In genomic region chr3:111776844-111777483, GRCh38 we compare ENCODE assay signal across 21 cellular contexts.
A peak's percentile ranks its signal among the peaks of the same experiment; 100 is the strongest.
DNase-seq lines count a peak whose midpoint lies in the region; ATAC-seq, FAIRE-seq and TF ChIP-seq lines count a peak whose summit lies in the region.
"Had no signal": no experiment of that assay in that cellular context is flagged by ENCODE, and none has a peak within 500 bp of the region (broad histone marks: within the 10 kb centered on the region; RNA-seq: fewer than 3 reads in every experiment).

No MANE protein-coding gene starts in this region.

- peak overlapping the region; percentile 73 for H3K27ac ChIP-seq in Karpas-422 (ENCODE audit: low read length)
- H3K27ac ChIP-seq: BLaER1 treated with 17β-estradiol and CSF1 and Interleukin-3, amounts not matched to agents 10 nM and 100 nM had no signal

- H3K4me2 ChIP-seq in Karpas-422 (ENCODE audit: low read depth, low read length, poor library complexity, severe bottlenecking): peak overlapping the region; percentile 44
- H3K4me2 ChIP-seq: BLaER1 treated with 17β-estradiol and CSF1 and Interleukin-3, amounts not matched to agents 10 nM and 100 nM had no signal

- no peaks in the 10 kb centered on the region for H3K9me3 Mint-ChIP-seq in nephron
- H3K9me3 Mint-ChIP-seq in activated T-helper 1 cell treated with anti-CD3 and anti-CD28 coated beads, Interleukin-12 subunit alpha, Interleukin-12 subunit beta, Interleukin-2, Interleukin-4 antibody, amounts not matched to agents 30 ng/mL and 10 ng/mL and 1 ng/mL, durations not matched to agents 14 hours and 24 hours and 36 hours: no peaks in the 10 kb centered on the region

- H3K36me3 ChIP-seq in Karpas-422 (ENCODE audit: insufficient read depth, low read length): no peaks in the 10 kb centered on the region; the same call in 1 of the 2 replicates
- H3K36me3 ChIP-seq: BLaER1 treated with 17β-estradiol and CSF1 and Interleukin-3, amounts not matched to agents 10 nM and 100 nM had no signal

- H3K4me3 ChIP-seq in Karpas-422 (ENCODE audit: low read length): no peak overlapping the region
- H3K4me3 ChIP-seq: BLaER1 treated with 17β-estradiol and CSF1 and Interleukin-3, amounts not matched to agents 10 nM and 100 nM; GM12878; K562 had no signal

- H2AFZ ChIP-seq in Karpas-422 (ENCODE audit: low read length): no peak overlapping the region

- no peaks in the 10 kb centered on the region; the same call in 1 of the 2 replicates for H3K27me3 ChIP-seq in Karpas-422 (ENCODE audit: low read length)
- H3K27me3 ChIP-seq: BLaER1 treated with 17β-estradiol and CSF1 and Interleukin-3, amounts not matched to agents 10 nM and 100 nM had no signal

- no peak for ATAC-seq in left colon
- no peak for ATAC-seq in HG03378 (IDR thresholded peaks at IDR 0.05; ENCODE audit: unreplicated experiment)
- ATAC-seq: GM12878, HCT116, K562 had no signal

- no peak for TF ChIP-seq CTCF in nephron (IDR thresholded peaks at IDR 0.05; ENCODE audit: unreplicated experiment in 3 of 3)

- DNase-seq in COLO829 (ENCODE audit: low spot score) (peak; percentile 51), Karpas-422 (no peak), left colon (no peak)
- no peak for DNase-seq in stimulated activated naive CD4-positive, alpha-beta T cell treated with Interleukin-2 at 50 U/mL for 16 hours (lab: John Stamatoyannopoulos, UW)
- DNase-seq in activated T-helper 1 cell treated with anti-CD3 and anti-CD28 coated beads, Interleukin-12 subunit alpha, Interleukin-12 subunit beta, Interleukin-2, Interleukin-4 antibody, amounts not matched to agents 30 ng/mL and 10 ng/mL and 1 ng/mL, durations not matched to agents 14 hours and 24 hours and 36 hours (ENCODE audit: low spot score): no peak
- DNase-seq: DMS 273 treated with DMSO at 0.1 percent for 48 hours, GF-D8, GOT3, NCI-H1417, NCI-H187, NCI-H2107, NCI-H510A, NCI-H774, RPMI8226 had no signal

- H3K9me2 ChIP-seq in Karpas-422 (replicated peaks; ENCODE audit: insufficient read depth, low read length): no peaks in the 10 kb centered on the region

- H3K9me3 ChIP-seq in Karpas-422 (ENCODE audit: low read length): no peaks in the 10 kb centered on the region

- H3K79me2 ChIP-seq in Karpas-422 (ENCODE audit: low read length): no peaks in the 10 kb centered on the region

- peaks cover 40% of the 10 kb centered on the region for H3K4me1 ChIP-seq in Karpas-422 (ENCODE audit: low read length)
- H3K4me1 ChIP-seq: BLaER1 treated with 17β-estradiol and CSF1 and Interleukin-3, amounts not matched to agents 10 nM and 100 nM had no signal

- peak; percentile 84 for FAIRE-seq in islet of Langerhans (lab: Jason Lieb, UNC)
- FAIRE-seq: GM12878, K562 had no signal

- intact Hi-C loops in left colon (cut with DNase I, micrococcal nuclease): no loop called here
- intact Hi-C loops in activated T-helper 1 cell treated with anti-CD3 and anti-CD28 coated beads, Interleukin-12 subunit alpha, Interleukin-12 subunit beta, Interleukin-2, Interleukin-4 antibody, amounts not matched to agents 30 ng/mL and 10 ng/mL and 1 ng/mL, durations not matched to agents 14 hours and 24 hours and 36 hours (cut with micrococcal nuclease): no loop called here

- peak overlapping the region; percentile 16 to 80 (median 71) for H3K27ac Mint-ChIP-seq in nephron
- no peak overlapping the region for H3K27ac Mint-ChIP-seq in activated T-helper 1 cell treated with anti-CD3 and anti-CD28 coated beads, Interleukin-12 subunit alpha, Interleukin-12 subunit beta, Interleukin-2, Interleukin-4 antibody, amounts not matched to agents 30 ng/mL and 10 ng/mL and 1 ng/mL, durations not matched to agents 14 hours and 24 hours and 36 hours

- H3K4me3 Mint-ChIP-seq in nephron: no peak overlapping the region
- H3K4me3 Mint-ChIP-seq in activated T-helper 1 cell treated with anti-CD3 and anti-CD28 coated beads, Interleukin-12 subunit alpha, Interleukin-12 subunit beta, Interleukin-2, Interleukin-4 antibody, amounts not matched to agents 30 ng/mL and 10 ng/mL and 1 ng/mL, durations not matched to agents 14 hours and 24 hours and 36 hours: no peak overlapping the region

- no peaks in the 10 kb centered on the region for H3K27me3 Mint-ChIP-seq in nephron (ENCODE audit: low read depth)
- H3K27me3 Mint-ChIP-seq in activated T-helper 1 cell treated with anti-CD3 and anti-CD28 coated beads, Interleukin-12 subunit alpha, Interleukin-12 subunit beta, Interleukin-2, Interleukin-4 antibody, amounts not matched to agents 30 ng/mL and 10 ng/mL and 1 ng/mL, durations not matched to agents 14 hours and 24 hours and 36 hours (ENCODE audit: insufficient read depth): no peaks in the 10 kb centered on the region

- no peaks in the 10 kb centered on the region for H4K20me1 ChIP-seq in Karpas-422 (ENCODE audit: insufficient read depth, low read depth, low read length)
- H4K20me1 ChIP-seq: BLaER1 treated with 17β-estradiol and CSF1 and Interleukin-3, amounts not matched to agents 10 nM and 100 nM had no signal

- H3K4me1 Mint-ChIP-seq in nephron: peaks cover 46% of the 10 kb centered on the region
- H3K4me1 Mint-ChIP-seq in activated T-helper 1 cell treated with anti-CD3 and anti-CD28 coated beads, Interleukin-12 subunit alpha, Interleukin-12 subunit beta, Interleukin-2, Interleukin-4 antibody, amounts not matched to agents 30 ng/mL and 10 ng/mL and 1 ng/mL, durations not matched to agents 14 hours and 24 hours and 36 hours (ENCODE audit: low read depth): no peaks in the 10 kb centered on the region

- H3K9ac ChIP-seq in Karpas-422 (ENCODE audit: low read length): no peak overlapping the region
- H3K9ac ChIP-seq: BLaER1 treated with 17β-estradiol and CSF1 and Interleukin-3, amounts not matched to agents 10 nM and 100 nM had no signal

- peaks cover 14% of the 10 kb centered on the region for H3K36me3 Mint-ChIP-seq in nephron (ENCODE audit: low read depth)
- H3K36me3 Mint-ChIP-seq in activated T-helper 1 cell treated with anti-CD3 and anti-CD28 coated beads, Interleukin-12 subunit alpha, Interleukin-12 subunit beta, Interleukin-2, Interleukin-4 antibody, amounts not matched to agents 30 ng/mL and 10 ng/mL and 1 ng/mL, durations not matched to agents 14 hours and 24 hours and 36 hours (ENCODE audit: low read depth): no peaks in the 10 kb centered on the region
